Comparison of ENCODE assay signal across 9 cellular contexts in the genomic region with DNA sequence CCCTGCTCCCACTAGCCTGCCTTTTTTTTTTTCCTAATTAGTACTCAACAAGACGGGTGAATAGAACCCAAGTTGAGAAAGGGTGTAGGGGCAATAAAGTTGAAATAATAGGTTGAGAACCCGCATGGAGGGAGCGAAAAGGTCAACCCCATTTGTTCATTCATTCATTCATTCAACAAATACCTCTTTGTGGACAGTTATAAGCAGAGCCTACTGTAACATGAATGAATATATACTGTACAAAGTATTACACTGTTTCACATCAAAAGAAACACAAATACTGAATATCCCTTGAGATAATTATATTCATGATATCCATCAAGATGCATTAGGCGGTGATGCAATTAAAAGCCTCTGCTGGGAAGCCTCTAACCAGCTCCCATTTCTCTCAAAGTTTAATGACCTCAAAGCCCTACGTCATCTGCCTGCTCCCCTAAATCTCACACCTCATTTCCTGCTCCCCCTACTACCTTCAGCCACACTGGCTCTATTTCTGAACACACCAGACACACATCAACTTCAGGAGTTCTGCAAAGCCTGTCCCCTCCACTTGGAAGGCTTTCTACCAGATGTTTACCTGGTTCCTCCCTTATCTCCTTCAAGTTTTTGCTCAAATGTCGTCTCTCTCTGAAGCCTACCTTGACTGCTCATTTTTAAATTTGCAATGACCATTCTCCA. TPM values are rescaled to one million over a fixed set of nuclear protein-coding genes. Genes with fewer than 3 reads are reported as not detected.
DNase-seq lines count a peak whose midpoint lies in the region; ATAC-seq and TF ChIP-seq lines count a peak whose summit lies in the region.
"Had no signal": no experiment of that assay in that cellular context is flagged by ENCODE, and none has a peak within 500 bp of the region (broad histone marks: within the 10 kb centered on the region; RNA-seq: fewer than 3 reads in every experiment).

No MANE protein-coding gene starts in this region.

- no peaks in the 10 kb centered on the region for H3K36me3 ChIP-seq in ACC112 (ENCODE audit: insufficient read depth, low read length)
- no peaks in the 10 kb centered on the region for H3K36me3 ChIP-seq in brain microvascular endothelial cell (replicated peaks)

- peaks cover 5% of the 10 kb centered on the region for H3K36me3 Mint-ChIP-seq in IgD-negative memory B cell
- peaks cover 0 to 7% of the 10 kb centered on the region in 2 donors for H3K36me3 Mint-ChIP-seq in naive B cell

- peak overlapping the region; percentile 100 for H2AFZ ChIP-seq in ACC112 (ENCODE audit: low read length, unreplicated experiment)

- H3K4me3 ChIP-seq in ACC112 (ENCODE audit: low read depth, low read length) (peak overlapping the region; percentile 99), brain microvascular endothelial cell (ENCODE audit: low read depth, low read length) (no peak overlapping the region)

- H3K27ac Mint-ChIP-seq in IgD-negative memory B cell (peak overlapping the region; percentile 15 to 77 (median 33)), naive B cell (peak overlapping the region in 5 of 6 donors; percentile 19 to 58 (median 28))

- peak overlapping the region in 3 of 4 donors; percentile 95 to 100 (median 100) for H3K4me3 Mint-ChIP-seq in IgD-negative memory B cell
- peak overlapping the region; percentile 31 to 100 (median 100) for H3K4me3 Mint-ChIP-seq in naive B cell

- H3K9me3 Mint-ChIP-seq in IgD-negative memory B cell (peaks cover 0 to 2% (median 0%) of the 10 kb centered on the region in 3 donors), naive B cell (no peaks in the 10 kb centered on the region)

- TF ChIP-seq CTCF in brain microvascular endothelial cell (IDR thresholded peaks at IDR 0.05; ENCODE audit: low read depth, low read length, missing control alignments): no peak

- H3K4me1 Mint-ChIP-seq in IgD-negative memory B cell (peaks cover 24 to 29% (median 27%) of the 10 kb centered on the region in 3 donors), naive B cell (peaks cover 24 to 28% (median 28%) of the 10 kb centered on the region in 3 donors)

- DNase-seq in brain microvascular endothelial cell (no peak), naive B cell (no peak), NCI-H2171 (lab: John Stamatoyannopoulos, UW) (no peak), NCI-H1092 (lab: John Stamatoyannopoulos, UW) (no peak), NCI-H1436 (lab: John Stamatoyannopoulos, UW) (no peak)
- DNase-seq: cortex of kidney had no signal

- ATAC-seq in naive B cell (ENCODE audit: low read depth in 2 of 2) (no peak), HG03159 (IDR thresholded peaks at IDR 0.05; ENCODE audit: unreplicated experiment) (no peak)

- in situ Hi-C loops in brain microvascular endothelial cell (cut with HindIII; ENCODE audit: low pct_ligation_motif_present, low sequenced_read_pairs): no loop called here

- H3K27me3 ChIP-seq in ACC112 (ENCODE audit: insufficient read depth, low read length) (no peaks in the 10 kb centered on the region), brain microvascular endothelial cell (replicated peaks) (no peaks in the 10 kb centered on the region)

- peaks cover 36% of the 10 kb centered on the region for H3K79me2 ChIP-seq in ACC112 (ENCODE audit: control insufficient read depth, insufficient read depth, low read length, unreplicated experiment)

- H3K27ac ChIP-seq in ACC112 (ENCODE audit: low read depth, low read length): no peak overlapping the region
- peak overlapping the region; percentile 87 for H3K27ac ChIP-seq in brain microvascular endothelial cell

- H3K27me3 Mint-ChIP-seq in IgD-negative memory B cell (no peaks in the 10 kb centered on the region), naive B cell (peaks cover 15 to 27% (median 18%) of the 10 kb centered on the region in 3 donors)

- peaks cover 17% of the 10 kb centered on the region for H3K4me1 ChIP-seq in ACC112 (ENCODE audit: control insufficient read depth, insufficient read depth, low read length, unreplicated experiment)

RNA-seq across cellular contexts. Expression of a gene that starts 1.4 kb away (rescaled TPM):
- 12.6 TPM for polyA plus RNA-seq in IgD-negative memory B cell
- polyA plus RNA-seq in naive B cell (ENCODE audit: low read depth in 6 of 6): 10 to 100 TPM in 4 of 6 donors, 1 to 10 TPM in 2; 5.4 to 16.4 (median 12.7) TPM

RNA-seq across cellular contexts. Expression of a gene that starts 29.2 kb away (rescaled TPM):
- polyA plus RNA-seq in IgD-negative memory B cell: 38.0 TPM
- polyA plus RNA-seq in naive B cell (ENCODE audit: low read depth in 6 of 6): 10 to 100 TPM; 31.7 to 49.1 (median 40.6) TPM
